ENCODE assay signal across 18 cellular contexts in the genomic region with DNA sequence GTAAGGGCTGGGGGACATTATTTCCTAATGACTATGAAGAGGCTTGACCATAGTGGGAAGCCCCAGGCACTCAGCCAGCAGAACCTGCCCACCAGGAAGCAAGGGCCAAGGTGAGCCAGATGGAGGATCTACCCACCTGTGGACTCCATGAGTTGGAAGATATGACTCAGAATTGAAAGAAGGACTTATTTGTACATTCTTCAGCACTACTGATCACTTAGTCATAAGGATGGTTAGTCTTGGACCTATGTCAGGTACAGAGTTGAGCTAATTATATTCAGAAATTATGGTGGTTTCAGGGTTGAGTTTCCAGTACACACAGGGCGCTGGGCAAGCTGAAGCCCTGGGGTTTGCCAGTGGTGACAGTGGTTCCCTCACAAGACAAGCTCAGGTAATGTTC. TPM values are rescaled to one million over a fixed set of nuclear protein-coding genes. Genes with fewer than 3 reads are reported as not detected.
DNase-seq lines count a peak whose midpoint lies in the region; ATAC-seq and TF ChIP-seq lines count a peak whose summit lies in the region.
"Had no signal": no experiment of that assay in that cellular context is flagged by ENCODE, and none has a peak within 500 bp of the region (broad histone marks: within the 10 kb centered on the region; RNA-seq: fewer than 3 reads in every experiment).

No MANE protein-coding gene starts in this region.

- no peaks in the 10 kb centered on the region for H3K9me3 Mint-ChIP-seq in activated T-helper 17 cell treated with anti-CD3 and anti-CD28 coated beads, Interleukin-2, amount 50 U/mL, for 72 hours
- H3K9me3 Mint-ChIP-seq in activated CD8-positive, alpha-beta memory T cell treated with anti-CD3 and anti-CD28 coated beads, Interleukin-2, amount 10 ng/mL, durations not matched to agents 7 days and 5 days (ENCODE audit: low read depth) = no peaks in the 10 kb centered on the region

- peaks cover 13% of the 10 kb centered on the region for H3K27me3 Mint-ChIP-seq in activated T-helper 17 cell treated with anti-CD3 and anti-CD28 coated beads, Interleukin-2, amount 50 U/mL, for 72 hours
- H3K27me3 Mint-ChIP-seq in activated CD8-positive, alpha-beta memory T cell treated with anti-CD3 and anti-CD28 coated beads, Interleukin-2, amount 10 ng/mL, durations not matched to agents 7 days and 5 days = no peaks in the 10 kb centered on the region

- no peak overlapping the region for H3K27ac Mint-ChIP-seq in activated T-helper 17 cell treated with anti-CD3 and anti-CD28 coated beads, Interleukin-2, amount 50 U/mL, for 72 hours
- no peak overlapping the region for H3K27ac Mint-ChIP-seq in activated CD8-positive, alpha-beta memory T cell treated with anti-CD3 and anti-CD28 coated beads, Interleukin-2, amount 10 ng/mL, durations not matched to agents 7 days and 5 days
- H3K27ac Mint-ChIP-seq: activated CD4-positive, alpha-beta memory T cell treated with anti-CD3 and anti-CD28 coated beads for 36 hours had no signal

- no peaks in the 10 kb centered on the region for H3K36me3 Mint-ChIP-seq in activated T-helper 17 cell treated with anti-CD3 and anti-CD28 coated beads, Interleukin-2, amount 50 U/mL, for 72 hours (ENCODE audit: low read depth)
- no peaks in the 10 kb centered on the region for H3K36me3 Mint-ChIP-seq in activated CD8-positive, alpha-beta memory T cell treated with anti-CD3 and anti-CD28 coated beads, Interleukin-2, amount 10 ng/mL, durations not matched to agents 7 days and 5 days
- H3K36me3 Mint-ChIP-seq: activated CD4-positive, alpha-beta memory T cell treated with anti-CD3 and anti-CD28 coated beads for 36 hours had no signal

- peak; percentile 87 for ATAC-seq in GM19395 (IDR thresholded peaks at IDR 0.05; ENCODE audit: unreplicated experiment)
- peak; percentile 81 for ATAC-seq in HG03039 (IDR thresholded peaks at IDR 0.05; ENCODE audit: unreplicated experiment)
- peak; percentile 80 for ATAC-seq in activated T-helper 17 cell treated with anti-CD3 and anti-CD28 coated beads, Interleukin-2, amount 50 U/mL, for 72 hours (replicated peaks)
- no peak for ATAC-seq in activated CD8-positive, alpha-beta memory T cell treated with anti-CD3 and anti-CD28 coated beads, Interleukin-2, amount 10 ng/mL, durations not matched to agents 7 days and 5 days
- ATAC-seq: heart left ventricle, SK-N-SH treated with all-trans-retinoic acid at 6 μM for 48 hours had no signal

- H3K4me3 Mint-ChIP-seq in activated T-helper 17 cell treated with anti-CD3 and anti-CD28 coated beads, Interleukin-2, amount 50 U/mL, for 72 hours = no peak overlapping the region
- no peak overlapping the region for H3K4me3 Mint-ChIP-seq in activated CD8-positive, alpha-beta memory T cell treated with anti-CD3 and anti-CD28 coated beads, Interleukin-2, amount 10 ng/mL, durations not matched to agents 7 days and 5 days
- H3K4me3 Mint-ChIP-seq: activated CD4-positive, alpha-beta memory T cell treated with anti-CD3 and anti-CD28 coated beads for 36 hours had no signal

- CTCF ChIA-PET in activated CD8-positive, alpha-beta memory T cell treated with anti-CD3 and anti-CD28 coated beads, Interleukin-2, amount 10 ng/mL, durations not matched to agents 7 days and 5 days (lab: Charles Lee) = no interaction called here

- H3K4me1 Mint-ChIP-seq in activated T-helper 17 cell treated with anti-CD3 and anti-CD28 coated beads, Interleukin-2, amount 50 U/mL, for 72 hours = no peaks in the 10 kb centered on the region
- H3K4me1 Mint-ChIP-seq in activated CD8-positive, alpha-beta memory T cell treated with anti-CD3 and anti-CD28 coated beads, Interleukin-2, amount 10 ng/mL, durations not matched to agents 7 days and 5 days = no peaks in the 10 kb centered on the region

- peak; percentile 35 for DNase-seq in GM13977 (ENCODE audit: low spot score)
- DNase-seq in GOT3 (lab: John Stamatoyannopoulos, UW) = no peak
- no peak for DNase-seq in stimulated activated CD4-positive, alpha-beta T cell treated with anti-CD3 and anti-CD28 coated beads, Interleukin-2, amount 100 ng/mL, for 48 hours
- no peak for DNase-seq in activated CD8-positive, alpha-beta memory T cell treated with anti-CD3 and anti-CD28 coated beads, Interleukin-2, amount 10 ng/mL, durations not matched to agents 7 days and 5 days
- DNase-seq in ACHN = no peak
- DNase-seq: activated CD4-positive, alpha-beta memory T cell treated with anti-CD3 and anti-CD28 coated beads for 36 hours; colonic mucosa; COR-L47; erythroblast; heart left ventricle; islet precursor cell; midbrain; NCI-H446; stimulated activated CD4-positive, alpha-beta T cell treated with anti-CD3 and anti-CD28 coated beads, Interleukin-4, amount 100 ng/mL, for 4 hours had no signal

- in situ Hi-C loops in GM13977 (cut with MboI; ENCODE audit: low pct_unique_long_range_greater_than_20kb, low sequenced_read_pairs, unreplicated experiment) (no loop called here), ACHN (cut with HindIII; ENCODE audit: low pct_ligation_motif_present, low pct_unique_long_range_greater_than_20kb, low sequenced_read_pairs) (no loop called here)

- no peak for TF ChIP-seq CTCF in GM13977 (IDR thresholded peaks at IDR 0.05; ENCODE audit: extremely low read depth, insufficient read depth, missing control alignments)

RNA-seq across cellular contexts. Expression of gene GRIN2A, which starts 24.0 kb away (rescaled TPM):
- not detected for total RNA-seq in activated T-helper 17 cell treated with anti-CD3 and anti-CD28 coated beads, Interleukin-2, amount 50 U/mL, for 72 hours
- not detected for total RNA-seq in activated CD8-positive, alpha-beta memory T cell treated with anti-CD3 and anti-CD28 coated beads, Interleukin-2, amount 10 ng/mL, durations not matched to agents 7 days and 5 days
- total RNA-seq: activated CD4-positive, alpha-beta memory T cell treated with anti-CD3 and anti-CD28 coated beads for 36 hours had no signal
